Comparison of ENCODE assay signal across 27 cellular contexts in genomic region chr4:72171761-72172160, GRCh38.
"Had no signal": no experiment of that assay in that cellular context is flagged by ENCODE, and none has a peak within 500 bp of the region (broad histone marks: within the 10 kb centered on the region; RNA-seq: fewer than 3 reads in every experiment).

No MANE protein-coding gene starts in this region.

- ATAC-seq: natural killer cell; right lobe of liver; stimulated activated naive B cell treated with anti-CD40 and anti-IgM and Interleukin-4, amounts not matched to agents 10 μg/mL and 1 μg/mL and 100 μg/mL, for 72 hours; stimulated activated naive CD8-positive, alpha-beta T cell treated with anti-CD3 and anti-CD28 coated beads, Interleukin-15, Interleukin-2, amounts not matched to agents 100 U/mL and 50 U/mL, for 24 hours had no signal

- H3K27me3 ChIP-seq: neural progenitor cell, neutrophil, ovary, right atrium auricular region, right lobe of liver, stomach, testis, thyroid gland, transverse colon, upper lobe of left lung, vagina had no signal

- H3K27ac Mint-ChIP-seq: immature natural killer cell; mesothelial cell of epicardium; naive B cell; natural killer cell; nephron progenitor cell; neural progenitor cell; progenitor cell of endocrine pancreas; stimulated activated naive B cell treated with anti-CD40 and anti-IgM and Interleukin-4, amounts not matched to agents 10 μg/mL and 1 μg/mL and 100 μg/mL, for 72 hours had no signal

- H3K4me1 ChIP-seq: left ventricle myocardium inferior, neural progenitor cell, right atrium auricular region, right lobe of liver, stomach, testis, thyroid gland, transverse colon, upper lobe of left lung, vagina had no signal

- H3K36me3 Mint-ChIP-seq: mesothelial cell of epicardium; naive B cell; natural killer cell; stimulated activated naive B cell treated with anti-CD40 and anti-IgM and Interleukin-4, amounts not matched to agents 10 μg/mL and 1 μg/mL and 100 μg/mL, for 72 hours had no signal

- H3K4me3 ChIP-seq: left ventricle myocardium inferior, lung, neural progenitor cell, ovary, right atrium auricular region, right lobe of liver, smooth muscle cell, stomach, testis, thyroid gland, transverse colon, upper lobe of left lung, vagina had no signal

- H3K27ac ChIP-seq: left ventricle myocardium inferior, neural progenitor cell, neutrophil, ovary, right atrium auricular region, right lobe of liver, stomach, testis, thyroid gland, transverse colon, upper lobe of left lung, vagina had no signal

- H3K4me1 Mint-ChIP-seq: immature natural killer cell; mesothelial cell of epicardium; naive B cell; natural killer cell; nephron progenitor cell; neural progenitor cell; stimulated activated naive B cell treated with anti-CD40 and anti-IgM and Interleukin-4, amounts not matched to agents 10 μg/mL and 1 μg/mL and 100 μg/mL, for 72 hours had no signal

- H3K36me3 ChIP-seq: left ventricle myocardium inferior, neural progenitor cell, neutrophil, ovary, right atrium auricular region, right lobe of liver, stomach, thyroid gland, transverse colon, upper lobe of left lung, vagina had no signal

- H3K4me3 Mint-ChIP-seq: immature natural killer cell; mesothelial cell of epicardium; naive B cell; natural killer cell; nephron progenitor cell; neural progenitor cell; stimulated activated naive B cell treated with anti-CD40 and anti-IgM and Interleukin-4, amounts not matched to agents 10 μg/mL and 1 μg/mL and 100 μg/mL, for 72 hours had no signal

- H3K9me3 ChIP-seq: neutrophil, ovary, right atrium auricular region, right lobe of liver, testis, thyroid gland, upper lobe of left lung, vagina had no signal

- H3K27me3 Mint-ChIP-seq: naive B cell; progenitor cell of endocrine pancreas; stimulated activated naive B cell treated with anti-CD40 and anti-IgM and Interleukin-4, amounts not matched to agents 10 μg/mL and 1 μg/mL and 100 μg/mL, for 72 hours had no signal

- H3K9ac ChIP-seq: neural progenitor cell had no signal

- DNase-seq: hypothalamus; immature natural killer cell; kidney; left ventricle myocardium inferior; mesendoderm; naive B cell; natural killer cell; nephron progenitor cell; ovary; right lobe of liver; stimulated activated CD4-positive, alpha-beta T cell treated with anti-CD3 and anti-CD28 coated beads, Interleukin-1b, Interleukin-23, amount 100 ng/mL, for 48 hours; stimulated activated CD4-positive, alpha-beta T cell treated with anti-CD3 and anti-CD28 coated beads, Interleukin-2, amount 100 ng/mL, for 48 hours; stimulated activated naive B cell treated with anti-CD40 and anti-IgM and Interleukin-4, amounts not matched to agents 10 μg/mL and 1 μg/mL and 100 μg/mL, for 72 hours; stimulated activated naive CD8-positive, alpha-beta T cell treated with anti-CD3 and anti-CD28 coated beads, Interleukin-15, Interleukin-2, amounts not matched to agents 100 U/mL and 50 U/mL, for 24 hours; stomach; testis; thyroid gland; transverse colon; upper lobe of left lung had no signal
